8 cellular contexts compared by ENCODE assay signal in genomic region chr18:50281295-50281971, GRCh38. TPM values are rescaled to one million over a fixed set of nuclear protein-coding genes. Genes with fewer than 3 reads are reported as not detected.
DNase-seq lines count a peak whose midpoint lies in the region; ATAC-seq and TF ChIP-seq lines count a peak whose summit lies in the region.

TSS of gene MBD1 (minus strand) at chr18:50281523. CDS start at chr18:50279992, 1,531 bp downstream.

- peaks cover 23% of the 10 kb centered on the region; the same call in 1 of the 2 replicates for H3K4me1 ChIP-seq in PC-3 (ENCODE audit: insufficient read depth, low read length)
- H3K4me1 ChIP-seq in mucosa of descending colon (ENCODE audit: low read depth), result peaks cover 26% of the 10 kb centered on the region

- peak within 1 kb of the TSS; percentile 76 for H2AFZ ChIP-seq in PC-3 (ENCODE audit: low read length)

- no peak for TF ChIP-seq RAD21 in Ishikawa (IDR thresholded peaks at IDR 0.05; ENCODE audit: low read depth)

- POLR2A ChIA-PET in PC-3 (lab: Charles Lee; ENCODE audit: unreplicated experiment), result interaction anchor here (0.6 kb wide), 2 partner anchors 511 to 658 kb away, joined by 4 to 9 read pairs; no protein-coding TSS in a partner anchor

- TF ChIP-seq EP300 in Ishikawa (IDR thresholded peaks at IDR 0.05; ENCODE audit: borderline replicate concordance), result no peak

- H4K20me1 ChIP-seq in PC-3 (ENCODE audit: low read length), result no peaks in the 10 kb centered on the region

- H3K4me3 ChIP-seq in PC-3 (ENCODE audit: low read length), result peak within 1 kb of the TSS; percentile 88
- H3K4me3 ChIP-seq in epithelial cell of esophagus (ENCODE audit: low read length), result peak within 1 kb of the TSS; percentile 94
- H3K4me3 ChIP-seq in mucosa of descending colon, result peak within 1 kb of the TSS; percentile 92

- peak; percentile 92 for DNase-seq in DMS153 treated with DMSO at 0.1 percent for 48 hours (lab: John Stamatoyannopoulos, UW; ENCODE audit: unreplicated experiment)
- peak; percentile 84 for DNase-seq in PC-3
- DNase-seq in activated T-cell treated with anti-CD3 and anti-CD28 coated beads for 48 hours (ENCODE audit: low read depth), result peak; percentile 91
- DNase-seq in epithelial cell of esophagus (ENCODE audit: low read depth), result peak; percentile 96
- peak; percentile 96 to 99 (median 97) for DNase-seq in mucosa of descending colon
- peak; percentile 94 for DNase-seq in stimulated activated CD8-positive, alpha-beta memory T cell treated with anti-CD3 and anti-CD28 coated beads, Interleukin-4, amount 100 ng/mL, for 24 hours (ENCODE audit: low read depth)

- peak within 1 kb of the TSS; percentile 62 for H3K27ac ChIP-seq in PC-3 (ENCODE audit: low read length)

- no peaks in the 10 kb centered on the region for H3K9me2 ChIP-seq in PC-3 (replicated peaks; ENCODE audit: low read length)

- BruUV-seq in PC-3 (replicated peaks; lab: Mats Ljungman, UMichigan), result no TSS peak

- no peaks in the 10 kb centered on the region for H3K9me3 ChIP-seq in PC-3 (ENCODE audit: low read length)
- H3K9me3 ChIP-seq in mucosa of descending colon, result no peaks in the 10 kb centered on the region

- CTCF ChIA-PET in PC-3 (lab: Charles Lee), result interaction anchor here (0.6 kb wide), 1 partner anchor 497 kb away, joined by 3 read pairs; no protein-coding TSS in a partner anchor

- ATAC-seq in GM21576 (IDR thresholded peaks at IDR 0.05; ENCODE audit: unreplicated experiment), result peak; percentile 86
- ATAC-seq in PC-3, result peak; percentile 86
- peak; percentile 95 for ATAC-seq in mucosa of descending colon

- no peak for TF ChIP-seq CTCF in PC-3 (conservative IDR thresholded peaks at IDR 0.05; ENCODE audit: low read depth, low read length)
- TF ChIP-seq CTCF in epithelial cell of esophagus (IDR thresholded peaks at IDR 0.05; ENCODE audit: insufficient read depth, low read depth, low read length, missing control alignments), result peak; percentile 34
- TF ChIP-seq CTCF in mucosa of descending colon (IDR thresholded peaks at IDR 0.05), result no peak

- H3K79me2 ChIP-seq in PC-3 (ENCODE audit: low read length), result peaks cover 36% of the 10 kb centered on the region

- no peaks in the 10 kb centered on the region for H3F3A ChIP-seq in PC-3 (ENCODE audit: low read length, unreplicated experiment)

- H3K9ac ChIP-seq in PC-3 (ENCODE audit: low read length), result peak within 1 kb of the TSS; percentile 90

- no peaks in the 10 kb centered on the region for H3K27me3 ChIP-seq in PC-3 (ENCODE audit: low read length)

- H3K4me2 ChIP-seq in PC-3 (ENCODE audit: low read length), result peak within 1 kb of the TSS; percentile 85

- intact Hi-C loops in PC-3 (cut with micrococcal nuclease) (no loop called here), mucosa of descending colon (cut with DNase I, micrococcal nuclease) (no loop called here)

- no peaks in the 10 kb centered on the region; the same call in 1 of the 2 replicates for H3K36me3 ChIP-seq in PC-3 (ENCODE audit: low read depth, low read length)
- peaks cover 8% of the 10 kb centered on the region for H3K36me3 ChIP-seq in mucosa of descending colon (ENCODE audit: low read depth)

TF ChIP-seq in Ishikawa, 13 proteins besides CTCF, POLR2A, EP300 and RAD21:
- peak; percentile 91 for TF ChIP-seq MAX (IDR thresholded peaks at IDR 0.05)
- no peak for TF ChIP-seq FOXM1 (IDR thresholded peaks at IDR 0.05; ENCODE audit: borderline replicate concordance, low read depth)
- no peak for TF ChIP-seq REST (IDR thresholded peaks at IDR 0.05; ENCODE audit: low read depth)
- TF ChIP-seq NFIC (IDR thresholded peaks at IDR 0.05), result 0 out of 2 replicates have a peak, but pooled peaks have one; percentile 25
- peak; percentile 27; the same call in 1 of the 2 replicates for TF ChIP-seq TCF12 (IDR thresholded peaks at IDR 0.05; ENCODE audit: low read depth)
- TF ChIP-seq TEAD4 (IDR thresholded peaks at IDR 0.05), result 0 out of 2 replicates have a peak, but pooled peaks have one; percentile 31
- peak; percentile 79 for TF ChIP-seq ZBTB7A (IDR thresholded peaks at IDR 0.05; ENCODE audit: low read depth)
- TF ChIP-seq YY1 (IDR thresholded peaks at IDR 0.05; ENCODE audit: low read depth), result peak; percentile 85
- no peak for TF ChIP-seq CEBPB (IDR thresholded peaks at IDR 0.05)
- TF ChIP-seq CREB1 (IDR thresholded peaks at IDR 0.05; ENCODE audit: low read depth), result peak; percentile 64; the same call in 1 of the 2 replicates
- TF ChIP-seq TAF1 (IDR thresholded peaks at IDR 0.05; ENCODE audit: low read depth), result peak; percentile 79
- peak; percentile 57; the same call in 1 of the 2 replicates for TF ChIP-seq USF1 (IDR thresholded peaks at IDR 0.05)
- TF ChIP-seq EGR1 (IDR thresholded peaks at IDR 0.05), result peak; percentile 71

RNA-seq across cellular contexts. Expression of gene MBD1, which starts in this region (rescaled TPM):
- total RNA-seq in PC-3 (2014; rRNA removed) (30.2 and 42.6 TPM in 2 replicates), mucosa of descending colon (10 to 100 TPM; 71.4 to 90.2 (median 75.1) TPM)

Comparison
In these comparisons a context has a peak if more than half of its experiments do, and no peak if none do; other contexts are left out.
1. Peak in every context shown above with its lines: DNase-seq, ATAC-seq, H3K4me3 ChIP-seq and H3K27ac ChIP-seq.